8 cellular contexts compared by ENCODE assay signal in genomic region chr4:185005209-185005819, GRCh38. TPM values are rescaled to one million over a fixed set of nuclear protein-coding genes. Genes with fewer than 3 reads are reported as not detected.
A peak's percentile ranks its signal among the peaks of the same experiment; 100 is the strongest.
DNase-seq lines count a peak whose midpoint lies in the region; ATAC-seq lines count a peak whose summit lies in the region.

No MANE protein-coding gene starts in this region.

- DNase-seq in C1 segment of cervical spinal cord (lab: John Stamatoyannopoulos, UW) (peak in 13 of 14 donors; percentile 10 to 59 (median 36)), NCI-H774 (lab: John Stamatoyannopoulos, UW) (peak; percentile 15), lung microvascular endothelial cell (ENCODE audit: low read depth in 2 of 2) (peak; percentile 72 to 75)
- peak; percentile 85 to 88 for DNase-seq in activated CD4-positive, alpha-beta T cell treated with anti-CD3 and anti-CD28 coated beads, Interleukin-2, amount 50 U/mL, for 48 hours
- peak; percentile 68 for DNase-seq in effector CD4-positive, alpha-beta T cell
- peak; percentile 63 for DNase-seq in stimulated activated CD8-positive, alpha-beta memory T cell treated with anti-CD3 and anti-CD28 coated beads, Interleukin-12 subunit alpha, Interleukin-12 subunit beta, amount 100 ng/mL, for 1 hour (ENCODE audit: low read depth)

- ATAC-seq in GM19351 (IDR thresholded peaks at IDR 0.05; ENCODE audit: unreplicated experiment) (peak; percentile 93), HG03469 (IDR thresholded peaks at IDR 0.05; ENCODE audit: unreplicated experiment) (peak; percentile 76)

RNA-seq across cellular contexts. Expression of gene HELT, which starts 13.0 kb away (rescaled TPM):
- total RNA-seq in lung microvascular endothelial cell = not detected in 2 replicates

Comparison
In these comparisons a context has a peak if more than half of its experiments do, and no peak if none do; other contexts are left out.
1. Peak in every context shown above with its lines: DNase-seq and ATAC-seq.
2. DNase-seq: peak in every context shown above with its lines; median percentile 86 in activated CD4-positive, alpha-beta T cell treated with anti-CD3 and anti-CD28 coated beads, Interleukin-2, amount 50 U/mL, for 48 hours; 74 in lung microvascular endothelial cell; 68 in effector CD4-positive, alpha-beta T cell; 63 in stimulated activated CD8-positive, alpha-beta memory T cell treated with anti-CD3 and anti-CD28 coated beads, Interleukin-12 subunit alpha, Interleukin-12 subunit beta, amount 100 ng/mL, for 1 hour; 36 in C1 segment of cervical spinal cord; 15 in NCI-H774.